23 cellular contexts compared by ENCODE assay signal in the genomic region with DNA sequence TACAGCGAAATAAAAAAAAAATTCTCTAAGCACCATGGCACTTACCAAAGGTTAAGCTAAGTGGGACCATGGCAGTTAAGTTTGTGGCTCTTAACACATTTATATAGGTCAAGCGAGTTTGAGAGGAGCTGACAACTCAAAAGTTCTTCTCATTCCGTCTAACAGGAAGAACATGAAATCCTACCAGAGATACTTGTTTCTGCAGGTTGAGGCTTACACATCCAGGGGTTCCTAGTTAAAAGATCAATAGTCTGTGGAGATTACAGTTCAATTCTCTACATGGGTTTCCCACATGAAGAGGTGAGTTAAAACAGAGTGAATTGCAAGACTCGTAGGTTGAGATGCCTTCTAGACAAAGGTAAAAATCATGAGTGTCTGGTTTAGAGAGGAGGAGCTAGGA.
"Had no signal": no experiment of that assay in that cellular context is flagged by ENCODE, and none has a peak within 500 bp of the region (broad histone marks: within the 10 kb centered on the region; RNA-seq: fewer than 3 reads in every experiment).

No MANE protein-coding gene starts in this region.

- H3K27me3 ChIP-seq: spleen, upper lobe of right lung had no signal

- DNase-seq: activated B cell treated with CpG ODN at 0.5 μM for 24 hours; activated CD4-positive, alpha-beta T cell treated with anti-CD3 and anti-CD28 coated beads for 36 hours; activated CD8-positive, alpha-beta memory T cell treated with anti-CD3 and anti-CD28 coated beads, Interleukin-2, amount 10 ng/mL, durations not matched to agents 7 days and 5 days; activated CD8-positive, alpha-beta T cell treated with anti-CD3 and anti-CD28 coated beads, Interleukin-2, amount 10 ng/mL, durations not matched to agents 7 days and 5 days; activated naive CD4-positive, alpha-beta T cell; activated T-cell treated with anti-CD3 and anti-CD28 coated beads, Interleukin-2, amount 50 U/mL, for 48 hours; aorta; endodermal cell; head of caudate nucleus; hypothalamus; immature natural killer cell; natural killer cell; posterior cingulate gyrus; right cardiac atrium; spleen; stimulated activated naive CD4-positive, alpha-beta T cell; T-helper 2 cell; upper lobe of right lung had no signal

- H3K9me3 Mint-ChIP-seq: activated B cell treated with CpG ODN at 0.5 μM for 24 hours; brain; dendritic cell treated with granulocyte-macrophage colony-stimulating factor and Interleukin-4, amounts not matched to agents 40 ng/mL and 50 ng/mL, for 4 days; endodermal cell; immature natural killer cell; natural killer cell had no signal

- ATAC-seq: activated CD4-positive, alpha-beta T cell treated with anti-CD3 and anti-CD28 coated beads for 36 hours; activated CD8-positive, alpha-beta memory T cell treated with anti-CD3 and anti-CD28 coated beads, Interleukin-2, amount 10 ng/mL, durations not matched to agents 7 days and 5 days; activated CD8-positive, alpha-beta T cell treated with anti-CD3 and anti-CD28 coated beads, Interleukin-2, amount 10 ng/mL, durations not matched to agents 7 days and 5 days; natural killer cell; SK-N-SH treated with all-trans-retinoic acid at 6 μM for 48 hours; upper lobe of right lung had no signal

- H3K4me3 ChIP-seq: spleen, upper lobe of right lung had no signal

- H3K27ac Mint-ChIP-seq: activated B cell treated with CpG ODN at 0.5 μM for 24 hours; activated CD4-positive, alpha-beta T cell treated with anti-CD3 and anti-CD28 coated beads for 36 hours; activated CD8-positive, alpha-beta memory T cell treated with anti-CD3 and anti-CD28 coated beads, Interleukin-2, amount 10 ng/mL, durations not matched to agents 7 days and 5 days; activated CD8-positive, alpha-beta T cell treated with anti-CD3 and anti-CD28 coated beads, Interleukin-2, amount 10 ng/mL, durations not matched to agents 7 days and 5 days; activated naive CD8-positive, alpha-beta T cell; brain; dendritic cell treated with granulocyte-macrophage colony-stimulating factor and Interleukin-4, amounts not matched to agents 40 ng/mL and 50 ng/mL, for 4 days; endodermal cell; immature natural killer cell; memory B cell; natural killer cell had no signal

- H3K36me3 ChIP-seq: spleen, upper lobe of right lung had no signal

- H3K4me1 ChIP-seq: spleen, upper lobe of right lung had no signal

- H3K36me3 Mint-ChIP-seq: activated CD8-positive, alpha-beta memory T cell treated with anti-CD3 and anti-CD28 coated beads, Interleukin-2, amount 10 ng/mL, durations not matched to agents 7 days and 5 days; activated naive CD8-positive, alpha-beta T cell; brain; immature natural killer cell; memory B cell; natural killer cell had no signal

- H3K27ac ChIP-seq: spleen, upper lobe of right lung had no signal

- H3K9me3 ChIP-seq: spleen, upper lobe of right lung had no signal

- H3K4me1 Mint-ChIP-seq: activated B cell treated with CpG ODN at 0.5 μM for 24 hours, brain, endodermal cell, immature natural killer cell, memory B cell, natural killer cell had no signal

- H3K4me3 Mint-ChIP-seq: activated B cell treated with CpG ODN at 0.5 μM for 24 hours; activated CD4-positive, alpha-beta T cell treated with anti-CD3 and anti-CD28 coated beads for 36 hours; activated CD8-positive, alpha-beta memory T cell treated with anti-CD3 and anti-CD28 coated beads, Interleukin-2, amount 10 ng/mL, durations not matched to agents 7 days and 5 days; activated CD8-positive, alpha-beta T cell treated with anti-CD3 and anti-CD28 coated beads, Interleukin-2, amount 10 ng/mL, durations not matched to agents 7 days and 5 days; activated naive CD8-positive, alpha-beta T cell; brain; dendritic cell treated with granulocyte-macrophage colony-stimulating factor and Interleukin-4, amounts not matched to agents 40 ng/mL and 50 ng/mL, for 4 days; endodermal cell; immature natural killer cell; memory B cell; natural killer cell had no signal
